In genomic region chr2:215288112-215288815, GRCh38 we compare ENCODE assay signal across 1 cellular context.
TF ChIP-seq lines count a peak whose summit lies in the region.

No MANE protein-coding gene starts in this region.

TF ChIP-seq in SK-N-SH treated with all-trans-retinoic acid at 6 μM for 48 hours, 23 proteins besides CTCF, POLR2A, EP300 and RAD21 (continued from another document):
- TF ChIP-seq ZFP3 (CRISPR knock-in tag; IDR thresholded peaks at IDR 0.05) (no peak), OSR1 (CRISPR knock-in tag; IDR thresholded peaks at IDR 0.05) (no peak), ZNF8 (CRISPR knock-in tag; IDR thresholded peaks at IDR 0.05) (no peak), POU6F1 (CRISPR knock-in tag; IDR thresholded peaks at IDR 0.05; ENCODE audit: borderline replicate concordance, low read depth) (no peak), GLIS3 (CRISPR knock-in tag; IDR thresholded peaks at IDR 0.05) (no peak), PPARA (CRISPR knock-in tag; IDR thresholded peaks at IDR 0.05; ENCODE audit: borderline replicate concordance) (no peak), ISL1 (CRISPR knock-in tag; IDR thresholded peaks at IDR 0.05) (no peak), ZFP30 (CRISPR knock-in tag; IDR thresholded peaks at IDR 0.05) (no peak), ZNF70 (CRISPR knock-in tag; IDR thresholded peaks at IDR 0.05) (no peak), TOX (CRISPR knock-in tag; IDR thresholded peaks at IDR 0.05; ENCODE audit: borderline replicate concordance) (no peak), TCF4 (CRISPR knock-in tag; IDR thresholded peaks at IDR 0.05; ENCODE audit: borderline replicate concordance) (no peak), CREB5 (CRISPR knock-in tag; IDR thresholded peaks at IDR 0.05; ENCODE audit: low read depth) (no peak), TSHZ2 (CRISPR knock-in tag; IDR thresholded peaks at IDR 0.05) (no peak), ZNF565 (CRISPR knock-in tag; conservative IDR thresholded peaks at IDR 0.05; ENCODE audit: low read depth) (no peak), ESRRG (CRISPR knock-in tag; IDR thresholded peaks at IDR 0.05) (no peak)
